Comparison of ENCODE assay signal across 1 cellular context in the genomic region with DNA sequence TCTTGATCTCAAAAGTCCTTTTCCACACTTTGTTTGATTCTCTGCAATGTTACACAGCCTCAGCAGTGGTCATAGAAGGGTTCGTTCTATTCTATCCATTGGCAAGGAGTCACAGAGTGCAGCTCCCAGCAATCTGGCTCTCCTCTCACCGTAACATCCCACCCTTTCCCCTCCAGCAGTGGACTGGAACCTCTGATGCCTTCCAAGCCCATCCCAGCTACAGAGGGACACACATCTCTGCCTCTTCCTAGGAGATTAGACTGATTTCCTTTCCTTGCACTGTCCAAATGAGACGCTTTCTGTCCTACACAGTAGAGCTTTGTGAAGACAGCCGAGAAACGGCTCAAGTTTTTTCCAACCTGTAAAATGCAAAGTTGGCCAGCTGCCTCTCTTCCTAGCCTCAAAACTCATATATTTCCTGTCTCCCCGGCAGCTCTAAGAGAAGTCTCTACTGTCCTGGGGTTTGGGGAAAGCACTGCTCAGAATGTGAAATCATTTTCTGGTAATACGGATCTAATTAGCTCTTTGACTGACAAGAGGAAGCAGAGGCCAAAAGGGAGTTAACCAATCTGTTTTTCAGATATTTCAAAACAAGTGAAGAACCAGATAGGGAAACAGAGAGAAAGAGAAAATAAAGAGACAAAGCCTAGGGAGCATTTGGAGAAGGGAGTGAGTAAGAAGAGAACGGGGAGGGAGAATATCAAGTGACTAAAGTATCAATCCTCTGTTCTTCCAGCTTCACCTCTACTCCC.
TF ChIP-seq lines count a peak whose summit lies in the region.

No MANE protein-coding gene starts in this region.

TF ChIP-seq in GM23338, 12 proteins besides CTCF, POLR2A, EP300 and RAD21 (continued from another document):
- TF ChIP-seq, protein P1, sequence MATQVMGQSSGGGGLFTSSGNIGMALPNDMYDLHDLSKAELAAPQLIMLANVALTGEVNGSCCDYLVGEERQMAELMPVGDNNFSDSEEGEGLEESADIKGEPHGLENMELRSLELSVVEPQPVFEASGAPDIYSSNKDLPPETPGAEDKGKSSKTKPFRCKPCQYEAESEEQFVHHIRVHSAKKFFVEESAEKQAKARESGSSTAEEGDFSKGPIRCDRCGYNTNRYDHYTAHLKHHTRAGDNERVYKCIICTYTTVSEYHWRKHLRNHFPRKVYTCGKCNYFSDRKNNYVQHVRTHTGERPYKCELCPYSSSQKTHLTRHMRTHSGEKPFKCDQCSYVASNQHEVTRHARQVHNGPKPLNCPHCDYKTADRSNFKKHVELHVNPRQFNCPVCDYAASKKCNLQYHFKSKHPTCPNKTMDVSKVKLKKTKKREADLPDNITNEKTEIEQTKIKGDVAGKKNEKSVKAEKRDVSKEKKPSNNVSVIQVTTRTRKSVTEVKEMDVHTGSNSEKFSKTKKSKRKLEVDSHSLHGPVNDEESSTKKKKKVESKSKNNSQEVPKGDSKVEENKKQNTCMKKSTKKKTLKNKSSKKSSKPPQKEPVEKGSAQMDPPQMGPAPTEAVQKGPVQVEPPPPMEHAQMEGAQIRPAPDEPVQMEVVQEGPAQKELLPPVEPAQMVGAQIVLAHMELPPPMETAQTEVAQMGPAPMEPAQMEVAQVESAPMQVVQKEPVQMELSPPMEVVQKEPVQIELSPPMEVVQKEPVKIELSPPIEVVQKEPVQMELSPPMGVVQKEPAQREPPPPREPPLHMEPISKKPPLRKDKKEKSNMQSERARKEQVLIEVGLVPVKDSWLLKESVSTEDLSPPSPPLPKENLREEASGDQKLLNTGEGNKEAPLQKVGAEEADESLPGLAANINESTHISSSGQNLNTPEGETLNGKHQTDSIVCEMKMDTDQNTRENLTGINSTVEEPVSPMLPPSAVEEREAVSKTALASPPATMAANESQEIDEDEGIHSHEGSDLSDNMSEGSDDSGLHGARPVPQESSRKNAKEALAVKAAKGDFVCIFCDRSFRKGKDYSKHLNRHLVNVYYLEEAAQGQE (IDR thresholded peaks at IDR 0.05; ENCODE audit: unreplicated experiment): no peak
- no peak for TF ChIP-seq ZNF331 (CRISPR knock-in tag; IDR thresholded peaks at IDR 0.05; ENCODE audit: low read depth)
- TF ChIP-seq STAT1 (IDR thresholded peaks at IDR 0.05; ENCODE audit: unreplicated experiment): no peak
- no peak for TF ChIP-seq EZH2phosphoT487 (IDR thresholded peaks at IDR 0.05; ENCODE audit: unreplicated experiment)
- no peak for TF ChIP-seq JUNB (IDR thresholded peaks at IDR 0.05; ENCODE audit: unreplicated experiment)
- no peak for TF ChIP-seq EZH2 (IDR thresholded peaks at IDR 0.05; ENCODE audit: low read depth, unreplicated experiment)
